In the genomic region with DNA sequence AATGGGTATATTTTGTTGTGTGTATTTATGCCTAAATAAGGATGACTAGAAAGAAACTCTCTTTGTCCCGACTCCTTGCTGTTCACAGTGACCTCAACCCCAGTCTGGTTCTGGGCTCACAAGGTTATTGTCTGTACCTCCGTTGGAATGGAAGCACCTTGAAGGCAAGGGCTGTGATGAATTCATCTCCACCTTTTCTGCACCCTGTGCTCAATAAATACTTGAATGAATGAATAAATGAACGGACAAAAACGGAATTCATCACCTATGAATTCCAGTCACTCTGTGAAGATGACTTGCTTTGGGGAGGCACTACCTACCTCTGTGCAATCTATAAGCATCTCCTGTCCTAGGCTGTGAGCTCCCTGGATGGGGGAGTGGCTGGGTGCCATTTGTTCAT, we compare ENCODE assay signal across 17 cellular contexts. TPM values are rescaled to one million over a fixed set of nuclear protein-coding genes. Genes with fewer than 3 reads are reported as not detected.
A peak's percentile ranks its signal among the peaks of the same experiment; 100 is the strongest.
DNase-seq lines count a peak whose midpoint lies in the region; ATAC-seq and TF ChIP-seq lines count a peak whose summit lies in the region.
"Had no signal": no experiment of that assay in that cellular context is flagged by ENCODE, and none has a peak within 500 bp of the region (broad histone marks: within the 10 kb centered on the region; RNA-seq: fewer than 3 reads in every experiment).

No MANE protein-coding gene starts in this region.

- H3K4me1 Mint-ChIP-seq in activated naive CD8-positive, alpha-beta T cell treated with anti-CD3 and anti-CD28 coated beads, Interleukin-2, amount 50 U/mL, for 24 hours = peaks cover 2% of the 10 kb centered on the region
- peaks cover 3% of the 10 kb centered on the region for H3K4me1 Mint-ChIP-seq in activated naive CD8-positive, alpha-beta T cell treated with anti-CD3 and anti-CD28 coated beads for 36 hours
- peaks cover 21% of the 10 kb centered on the region for H3K4me1 Mint-ChIP-seq in endodermal cell
- peaks cover 72% of the 10 kb centered on the region for H3K4me1 Mint-ChIP-seq in osteocyte (ENCODE audit: unreplicated experiment)
- H3K4me1 Mint-ChIP-seq: activated CD4-positive, alpha-beta T cell treated with anti-CD3 and anti-CD28 coated beads for 36 hours; activated CD8-positive, alpha-beta memory T cell treated with anti-CD3 and anti-CD28 coated beads, Interleukin-2, amount 10 ng/mL, durations not matched to agents 7 days and 5 days; B cell had no signal

- no peak overlapping the region for H3K4me2 ChIP-seq in SK-N-SH

- H3K4me1 ChIP-seq in endodermal cell (ENCODE audit: control insufficient read depth, insufficient read depth, low read length) = peaks cover 3% of the 10 kb centered on the region
- H3K4me1 ChIP-seq in tibial artery = peaks cover 21 to 100% (median 97%) of the 10 kb centered on the region in 4 donors
- H3K4me1 ChIP-seq in SK-N-SH (ENCODE audit: control insufficient read depth in 1 of 2, insufficient read depth in 2 of 2, low read depth in 1 of 2, low read length in 1 of 2) = peaks cover 0 to 13% of the 10 kb centered on the region in 2 experiments; a peak in 1 of 4 replicates

- peaks cover 9% of the 10 kb centered on the region; the same call in 1 of the 2 replicates for H3K79me2 ChIP-seq in SK-N-SH (ENCODE audit: insufficient read depth)

- intact Hi-C loops in tibial artery (cut with DNase I; ENCODE audit: low total_unique reads) = loop anchor here (5.0 kb wide), 1 partner anchor 1181 kb away; the partner anchor contains the start of gene KIF17

- H3K9me3 ChIP-seq in endodermal cell (ENCODE audit: control insufficient read depth, low read length) (no peaks in the 10 kb centered on the region), tibial artery (no peaks in the 10 kb centered on the region), SK-N-SH (no peaks in the 10 kb centered on the region)

- H3K4me3 ChIP-seq in endodermal cell (ENCODE audit: low read length) = no peak overlapping the region
- H3K4me3 ChIP-seq in tibial artery = no peak overlapping the region
- H3K4me3 ChIP-seq in SK-N-SH (ENCODE audit: low read depth in 2 of 2, low read length in 1 of 2) = no peak overlapping the region

- TF ChIP-seq CTCF in endodermal cell (conservative IDR thresholded peaks at IDR 0.05) (no peak), osteocyte (IDR thresholded peaks at IDR 0.05) (no peak), tibial artery (IDR thresholded peaks at IDR 0.05) (no peak), SK-N-SH (IDR thresholded peaks at IDR 0.05) (no peak)

- no peak overlapping the region for H2AFZ ChIP-seq in SK-N-SH (ENCODE audit: low read depth)

- peaks cover 11% of the 10 kb centered on the region; the same call in 1 of the 2 replicates for H4K20me1 ChIP-seq in SK-N-SH (ENCODE audit: insufficient read depth)

- WGBS in endodermal cell (ENCODE audit: insufficient coverage in 1 of 2, insufficient read length in 1 of 2), 2 experiments = 93 to 97% methylated on average over 2 to 4 of the region's 4 CpGs
- 96% methylated on average over 4 of the region's 4 CpGs for WGBS in SK-N-SH (ENCODE audit: low lambda C conversion rate)

- no peaks in the 10 kb centered on the region for H3K27me3 Mint-ChIP-seq in activated naive CD8-positive, alpha-beta T cell treated with anti-CD3 and anti-CD28 coated beads, Interleukin-2, amount 50 U/mL, for 24 hours
- H3K27me3 Mint-ChIP-seq in activated naive CD8-positive, alpha-beta T cell treated with anti-CD3 and anti-CD28 coated beads for 36 hours = no peaks in the 10 kb centered on the region
- H3K27me3 Mint-ChIP-seq in endodermal cell (ENCODE audit: insufficient read depth) = no peaks in the 10 kb centered on the region
- H3K27me3 Mint-ChIP-seq in osteocyte (ENCODE audit: unreplicated experiment) = no peaks in the 10 kb centered on the region
- H3K27me3 Mint-ChIP-seq: activated CD4-positive, alpha-beta T cell treated with anti-CD3 and anti-CD28 coated beads for 36 hours; activated CD8-positive, alpha-beta memory T cell treated with anti-CD3 and anti-CD28 coated beads, Interleukin-2, amount 10 ng/mL, durations not matched to agents 7 days and 5 days; activated naive CD8-positive, alpha-beta T cell had no signal

- POLR2A ChIA-PET in SK-N-SH (lab: Yijun Ruan, JAX) = no interaction called here

- H3K27me3 ChIP-seq in endodermal cell (ENCODE audit: control insufficient read depth, insufficient read depth, low read length, poor library complexity, severe bottlenecking) = no peaks in the 10 kb centered on the region
- H3K27me3 ChIP-seq in tibial artery = no peaks in the 10 kb centered on the region
- H3K27me3 ChIP-seq in SK-N-SH (ENCODE audit: insufficient read depth) = no peaks in the 10 kb centered on the region

- H3K36me3 ChIP-seq in endodermal cell (ENCODE audit: control insufficient read depth, insufficient read depth, low read length) (peaks cover 68% of the 10 kb centered on the region), tibial artery (peaks cover 19 to 36% (median 29%) of the 10 kb centered on the region in 3 donors), SK-N-SH (replicated peaks in 1 of 2; ENCODE audit: control insufficient read depth in 1 of 2, insufficient read depth in 2 of 2, low read length in 1 of 2) (peaks cover 0 to 13% of the 10 kb centered on the region in 2 experiments)

- H3K9ac ChIP-seq in endodermal cell (ENCODE audit: extremely low read depth, low read length, poor library complexity, severe bottlenecking) = no peak overlapping the region
- no peak overlapping the region for H3K9ac ChIP-seq in SK-N-SH

- no peak for TF ChIP-seq EP300 in SK-N-SH (IDR thresholded peaks at IDR 0.05; ENCODE audit: borderline replicate concordance in 1 of 2, low read depth in 1 of 2, low read length in 1 of 2)

- no peaks in the 10 kb centered on the region for H3F3A ChIP-seq in SK-N-SH (replicated peaks; ENCODE audit: insufficient read depth)

- no peak for ATAC-seq in activated naive CD8-positive, alpha-beta T cell treated with anti-CD3 and anti-CD28 coated beads, Interleukin-2, amount 50 U/mL, for 24 hours
- ATAC-seq in HG02884 (IDR thresholded peaks at IDR 0.05; ENCODE audit: unreplicated experiment) (no peak), GM21737 (IDR thresholded peaks at IDR 0.05; ENCODE audit: unreplicated experiment) (no peak)
- ATAC-seq: activated CD4-positive, alpha-beta T cell treated with anti-CD3 and anti-CD28 coated beads for 36 hours; activated CD8-positive, alpha-beta memory T cell treated with anti-CD3 and anti-CD28 coated beads, Interleukin-2, amount 10 ng/mL, durations not matched to agents 7 days and 5 days had no signal

- no peak overlapping the region for H3K27ac ChIP-seq in endodermal cell (ENCODE audit: low read depth, low read length)
- H3K27ac ChIP-seq in tibial artery = peak overlapping the region; percentile 96 to 97
- no peak overlapping the region for H3K27ac ChIP-seq in SK-N-SH (ENCODE audit: low read depth in 2 of 2, low read length in 1 of 2)
- H3K27ac ChIP-seq: 22Rv1 had no signal

- no peaks in the 10 kb centered on the region for H3K9me3 Mint-ChIP-seq in activated naive CD8-positive, alpha-beta T cell treated with anti-CD3 and anti-CD28 coated beads, Interleukin-2, amount 50 U/mL, for 24 hours
- H3K9me3 Mint-ChIP-seq in activated naive CD8-positive, alpha-beta T cell treated with anti-CD3 and anti-CD28 coated beads for 36 hours = no peaks in the 10 kb centered on the region
- no peaks in the 10 kb centered on the region for H3K9me3 Mint-ChIP-seq in endodermal cell
- no peaks in the 10 kb centered on the region for H3K9me3 Mint-ChIP-seq in osteocyte (ENCODE audit: unreplicated experiment)
- H3K9me3 Mint-ChIP-seq: nephron progenitor cell had no signal

- no peak for TF ChIP-seq RAD21 in SK-N-SH (IDR thresholded peaks at IDR 0.05; ENCODE audit: low read length)

- no peaks in the 10 kb centered on the region for H3K9me2 ChIP-seq in SK-N-SH

- H3K36me3 Mint-ChIP-seq in activated naive CD8-positive, alpha-beta T cell treated with anti-CD3 and anti-CD28 coated beads, Interleukin-2, amount 50 U/mL, for 24 hours (ENCODE audit: low read depth) = no peaks in the 10 kb centered on the region
- H3K36me3 Mint-ChIP-seq in activated naive CD8-positive, alpha-beta T cell treated with anti-CD3 and anti-CD28 coated beads for 36 hours = no peaks in the 10 kb centered on the region
- peaks cover 18% of the 10 kb centered on the region for H3K36me3 Mint-ChIP-seq in endodermal cell (ENCODE audit: low read depth)
- no peaks in the 10 kb centered on the region for H3K36me3 Mint-ChIP-seq in osteocyte (ENCODE audit: unreplicated experiment)
- H3K36me3 Mint-ChIP-seq: activated CD8-positive, alpha-beta memory T cell treated with anti-CD3 and anti-CD28 coated beads, Interleukin-2, amount 10 ng/mL, durations not matched to agents 7 days and 5 days; activated naive CD8-positive, alpha-beta T cell had no signal

- CTCF ChIA-PET in SK-N-SH (lab: Yijun Ruan, JAX) = no interaction called here

- H3K4me3 Mint-ChIP-seq in activated naive CD8-positive, alpha-beta T cell treated with anti-CD3 and anti-CD28 coated beads, Interleukin-2, amount 50 U/mL, for 24 hours = no peak overlapping the region
- H3K4me3 Mint-ChIP-seq in activated naive CD8-positive, alpha-beta T cell treated with anti-CD3 and anti-CD28 coated beads for 36 hours = no peak overlapping the region
- H3K4me3 Mint-ChIP-seq in endodermal cell (no peak overlapping the region), osteocyte (ENCODE audit: unreplicated experiment) (no peak overlapping the region)
- H3K4me3 Mint-ChIP-seq: activated CD4-positive, alpha-beta T cell treated with anti-CD3 and anti-CD28 coated beads for 36 hours; activated CD8-positive, alpha-beta memory T cell treated with anti-CD3 and anti-CD28 coated beads, Interleukin-2, amount 10 ng/mL, durations not matched to agents 7 days and 5 days; activated naive CD8-positive, alpha-beta T cell; B cell; nephron progenitor cell had no signal

- peak overlapping the region; percentile 25 for H3K27ac Mint-ChIP-seq in activated naive CD8-positive, alpha-beta T cell treated with anti-CD3 and anti-CD28 coated beads, Interleukin-2, amount 50 U/mL, for 24 hours
- H3K27ac Mint-ChIP-seq in activated naive CD8-positive, alpha-beta T cell treated with anti-CD3 and anti-CD28 coated beads for 36 hours = no peak overlapping the region
- peak overlapping the region; percentile 50 for H3K27ac Mint-ChIP-seq in endodermal cell
- peak overlapping the region; percentile 40 for H3K27ac Mint-ChIP-seq in osteocyte (ENCODE audit: unreplicated experiment)
- H3K27ac Mint-ChIP-seq: activated CD4-positive, alpha-beta T cell treated with anti-CD3 and anti-CD28 coated beads for 36 hours; activated CD8-positive, alpha-beta memory T cell treated with anti-CD3 and anti-CD28 coated beads, Interleukin-2, amount 10 ng/mL, durations not matched to agents 7 days and 5 days; activated naive CD8-positive, alpha-beta T cell; B cell had no signal

- no peak for DNase-seq in activated naive CD8-positive, alpha-beta T cell treated with anti-CD3 and anti-CD28 coated beads, Interleukin-2, amount 50 U/mL, for 24 hours
- no peak for DNase-seq in activated naive CD8-positive, alpha-beta T cell treated with anti-CD3 and anti-CD28 coated beads for 36 hours
- DNase-seq in endodermal cell (no peak), osteocyte (ENCODE audit: extremely low spot score, unreplicated experiment) (no peak), tibial artery (no peak), SK-N-SH (no peak)
- DNase-seq: activated CD4-positive, alpha-beta T cell treated with anti-CD3 and anti-CD28 coated beads for 36 hours; activated CD8-positive, alpha-beta memory T cell treated with anti-CD3 and anti-CD28 coated beads, Interleukin-2, amount 10 ng/mL, durations not matched to agents 7 days and 5 days; mammary epithelial cell; NCI-H1417; NCI-H524; nephron progenitor cell had no signal

RNA-seq across cellular contexts. Expression of gene HSPG2, which starts 39.3 kb away (rescaled TPM):
- 10 to 100 TPM; 11.0 to 11.6 TPM for total RNA-seq in activated naive CD8-positive, alpha-beta T cell treated with anti-CD3 and anti-CD28 coated beads for 36 hours
- total RNA-seq in endodermal cell (100 to 1,000 TPM; 222 to 227 TPM), osteocyte (197 and 230 TPM in 2 replicates)
- 74.9 TPM for polyA plus RNA-seq in endodermal cell (2013, experiment 1 of 2)
- polyA plus RNA-seq in endodermal cell (2013, experiment 2 of 2) = 76.7 TPM
- polyA plus RNA-seq in SK-N-SH (2012; rRNA removed) = 10.7 and 28.9 TPM in 2 replicates
- 10.2 and 22.9 TPM in 2 replicates for polyA plus RNA-seq in SK-N-SH (2012; cell fraction: cytosol; rRNA removed)
- 112 and 128 TPM in 2 replicates for polyA plus RNA-seq in SK-N-SH (2012; cell fraction: nucleus; rRNA removed)

Comparison
In these comparisons a context has a peak if more than half of its experiments do, and no peak if none do; other contexts are left out.
1. H3K27ac ChIP-seq: peak in tibial artery (2 of 2); none in endodermal cell (single experiment) and SK-N-SH (0 of 2).
2. RNA of gene HSPG2, which starts 39.3 kb away (total RNA-seq): 222 to 227 TPM in endodermal cell and 197 to 230 TPM in osteocyte; 11.0 to 11.6 TPM in activated naive CD8-positive, alpha-beta T cell treated with anti-CD3 and anti-CD28 coated beads for 36 hours; every median in the first group is over 10 times any median in the second.